Comparison of ENCODE assay signal across 24 cellular contexts in the genomic region with DNA sequence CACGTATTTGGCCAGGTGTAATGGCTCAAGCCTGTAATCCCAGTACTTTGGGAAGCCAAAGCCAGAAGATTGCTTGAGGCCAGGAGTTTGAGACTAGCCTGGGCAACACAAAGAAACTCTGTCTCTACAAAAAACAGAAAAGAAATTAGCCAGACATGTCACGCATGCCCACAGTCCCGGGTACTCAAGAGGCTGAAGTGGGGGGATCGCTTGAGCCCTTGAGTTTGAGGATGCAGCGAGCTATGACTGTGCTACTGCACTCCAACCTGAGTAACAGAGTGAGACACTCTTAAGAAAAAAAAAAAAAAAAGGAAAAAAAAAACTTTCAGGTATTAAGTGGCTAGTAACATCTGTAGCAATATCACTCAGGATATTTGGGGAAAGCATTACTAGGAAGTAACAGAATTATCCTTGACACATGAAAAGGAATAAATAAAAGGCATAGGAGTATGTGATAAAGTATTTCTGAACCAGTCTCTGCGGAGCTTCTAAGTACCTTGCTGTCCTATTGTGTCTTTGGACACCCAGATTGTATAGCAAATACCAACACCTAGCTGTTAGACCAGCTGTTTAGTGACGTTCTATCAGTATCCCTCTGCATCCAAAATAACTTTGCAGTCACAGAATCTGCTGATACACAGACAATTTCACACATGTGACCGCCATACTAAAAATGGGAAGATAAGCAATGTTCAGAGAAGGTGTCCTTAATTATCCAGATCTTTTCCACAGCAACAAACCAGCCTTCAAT.
DNase-seq lines count a peak whose midpoint lies in the region; ATAC-seq and TF ChIP-seq lines count a peak whose summit lies in the region.
"Had no signal": no experiment of that assay in that cellular context is flagged by ENCODE, and none has a peak within 500 bp of the region (broad histone marks: within the 10 kb centered on the region; RNA-seq: fewer than 3 reads in every experiment).

No MANE protein-coding gene starts in this region.

- H3K4me3 ChIP-seq in left ventricle myocardium inferior (no peak overlapping the region), Panc1 (ENCODE audit: low read depth in 2 of 2, low read length in 2 of 2) (no peak overlapping the region), hepatocyte (no peak overlapping the region), coronary artery (no peak overlapping the region)
- H3K4me3 ChIP-seq: BLaER1 treated with 17β-estradiol and CSF1 and Interleukin-3, amounts not matched to agents 10 nM and 100 nM; GM23248; PC-9 had no signal

- ATAC-seq in Right ventricle myocardium superior (ENCODE audit: poor library complexity), result peak; percentile 35
- ATAC-seq in Panc1, result no peak
- ATAC-seq: HCT116 had no signal

- no peak overlapping the region for H2AFZ ChIP-seq in hepatocyte
- H2AFZ ChIP-seq: GM23248, PC-9 had no signal

- peaks cover 59% of the 10 kb centered on the region for H3K4me1 ChIP-seq in left ventricle myocardium inferior
- H3K4me1 ChIP-seq in Panc1 (ENCODE audit: control insufficient read depth, insufficient read depth, low read length), result no peaks in the 10 kb centered on the region; the same call in 1 of the 2 replicates
- H3K4me1 ChIP-seq in hepatocyte (ENCODE audit: insufficient read depth), result peaks cover 4% of the 10 kb centered on the region
- H3K4me1 ChIP-seq: Caco-2 had no signal

- WGBS in hepatocyte (ENCODE audit: low lambda C conversion rate, missing lambda C conversion rate), result 90% methylated on average over 8 of the region's 8 CpGs

- H3K9me3 ChIP-seq in left ventricle myocardium inferior (replicated peaks), result no peaks in the 10 kb centered on the region
- H3K9me3 ChIP-seq in Panc1 (ENCODE audit: control insufficient read depth, insufficient read depth, low read depth, low read length), result no peaks in the 10 kb centered on the region
- no peaks in the 10 kb centered on the region for H3K9me3 ChIP-seq in hepatocyte (ENCODE audit: low read depth)
- H3K9me3 ChIP-seq: BLaER1 treated with 17β-estradiol and CSF1 and Interleukin-3, amounts not matched to agents 10 nM and 100 nM; Caco-2; SK-N-SH had no signal

- H3K79me2 ChIP-seq in hepatocyte, result peaks cover 19% of the 10 kb centered on the region

- DNase-seq in Right ventricle myocardium superior, result no peak
- DNase-seq in left ventricle myocardium inferior, result no peak
- no peak for DNase-seq in Panc1 (ENCODE audit: low read depth, low spot score)
- DNase-seq in hepatocyte (ENCODE audit: low spot score), result no peak
- no peak for DNase-seq in NCI-H1092 treated with DMSO at 0.1 percent for 48 hours (lab: John Stamatoyannopoulos, UW)
- DNase-seq in coronary artery (ENCODE audit: low spot score), result no peak
- no peak for DNase-seq in LoVo (ENCODE audit: low spot score)
- DNase-seq: 8988T; Caco-2; CD4-positive, alpha-beta memory T cell; DMS 273 treated with DMSO at 0.1 percent for 48 hours; GM23248; IMR-90; NCI-H1694 treated with DMSO at 0.1 percent for 48 hours; NCI-H2081 treated with DMSO at 0.1 percent for 48 hours; NCI-H226; NCI-H510A treated with DMSO at 0.1 percent for 48 hours; NCI-H748 treated with DMSO at 0.1 percent for 48 hours; PC-9; SIG-M5; SK-N-SH had no signal

- intact Hi-C loops in Right ventricle myocardium superior (cut with DNase I), result no loop called here
- intact Hi-C loops in left ventricle myocardium inferior (cut with micrococcal nuclease), result no loop called here
- intact Hi-C loops in Panc1 (cut with micrococcal nuclease; ENCODE audit: unreplicated experiment), result no loop called here

- BruUV-seq in Panc1 (replicated peaks; lab: Mats Ljungman, UMichigan), result TSS peak; percentile 51

- no peaks in the 10 kb centered on the region for H3K36me3 ChIP-seq in left ventricle myocardium inferior
- H3K36me3 ChIP-seq in Panc1 (ENCODE audit: control insufficient read depth, insufficient read depth, low read length), result no peaks in the 10 kb centered on the region
- H3K36me3 ChIP-seq in hepatocyte (replicated peaks; ENCODE audit: insufficient read depth, low read depth), result no peaks in the 10 kb centered on the region

- POLR2A ChIA-PET in Panc1 (lab: Charles Lee), result interaction anchor here (0.6 kb wide), 1 partner anchor 250 kb away, joined by 13 read pairs; a partner anchor contains a TSS

- H3K27ac ChIP-seq in left ventricle myocardium inferior (replicated peaks), result no peak overlapping the region
- no peak overlapping the region for H3K27ac ChIP-seq in Panc1 (ENCODE audit: low read length)
- peak overlapping the region; percentile 35 for H3K27ac ChIP-seq in hepatocyte
- H3K27ac ChIP-seq in coronary artery, result no peak overlapping the region
- H3K27ac ChIP-seq: BLaER1 treated with 17β-estradiol and CSF1 and Interleukin-3, amounts not matched to agents 10 nM and 100 nM; GM23248; PC-9; RWPE1 had no signal

- H3K4me2 ChIP-seq in hepatocyte, result no peak overlapping the region
- H3K4me2 ChIP-seq: PC-9, SK-N-SH had no signal

- CTCF ChIA-PET in Panc1 (lab: Charles Lee), result no interaction called here

- TF ChIP-seq CTCF in left ventricle myocardium inferior (IDR thresholded peaks at IDR 0.05; ENCODE audit: borderline replicate concordance), result no peak
- TF ChIP-seq CTCF in Panc1 (IDR thresholded peaks at IDR 0.05), result no peak
- no peak for TF ChIP-seq CTCF in hepatocyte (IDR thresholded peaks at IDR 0.05; ENCODE audit: poor library complexity)
- no peak for TF ChIP-seq CTCF in coronary artery (IDR thresholded peaks at IDR 0.05)

- in situ Hi-C loops in Panc1 (cut with HindIII; ENCODE audit: low pct_unique_long_range_greater_than_20kb, low sequenced_read_pairs), result no loop called here

- no peaks in the 10 kb centered on the region for H3K9me2 ChIP-seq in hepatocyte (replicated peaks; ENCODE audit: insufficient read depth)
- H3K9me2 ChIP-seq: SK-N-SH had no signal

- no peaks in the 10 kb centered on the region for H3K27me3 ChIP-seq in left ventricle myocardium inferior (ENCODE audit: low read depth)
- no peaks in the 10 kb centered on the region for H3K27me3 ChIP-seq in Panc1 (ENCODE audit: control insufficient read depth, insufficient read depth, low read length)
- no peaks in the 10 kb centered on the region for H3K27me3 ChIP-seq in hepatocyte
- H3K27me3 ChIP-seq: BLaER1 treated with 17β-estradiol and CSF1 and Interleukin-3, amounts not matched to agents 10 nM and 100 nM had no signal

- H4K20me1 ChIP-seq in hepatocyte (ENCODE audit: insufficient read depth, poor library complexity, severe bottlenecking), result no peaks in the 10 kb centered on the region
